15 cellular contexts compared by ENCODE assay signal in genomic region chr2:85905187-85905666, GRCh38. TPM values are rescaled to one million over a fixed set of nuclear protein-coding genes. Genes with fewer than 3 reads are reported as not detected.
DNase-seq lines count a peak whose midpoint lies in the region; ATAC-seq, FAIRE-seq and TF ChIP-seq lines count a peak whose summit lies in the region.
"Had no signal": no experiment of that assay in that cellular context is flagged by ENCODE, and none has a peak within 500 bp of the region (broad histone marks: within the 10 kb centered on the region; RNA-seq: fewer than 3 reads in every experiment).

No MANE protein-coding gene starts in this region.

- no peaks in the 10 kb centered on the region for H3K36me3 ChIP-seq in body of pancreas (replicated peaks in 1 of 2; ENCODE audit: insufficient read depth in 1 of 2, low read depth in 2 of 2)
- no peaks in the 10 kb centered on the region for H3K36me3 ChIP-seq in left ventricle myocardium inferior
- no peaks in the 10 kb centered on the region for H3K36me3 ChIP-seq in psoas muscle (ENCODE audit: insufficient read depth in 1 of 2, low read depth in 1 of 2)
- H3K36me3 ChIP-seq: SJCRH30 had no signal

- H3K4me1 ChIP-seq in A549 (peaks cover 27% of the 10 kb centered on the region), body of pancreas (peaks cover 10% of the 10 kb centered on the region), left ventricle myocardium inferior (peaks cover 10% of the 10 kb centered on the region), psoas muscle (peaks cover 7% of the 10 kb centered on the region)
- H3K4me1 ChIP-seq: SJCRH30 had no signal

- H3K27ac ChIP-seq in A549 = peak overlapping the region; percentile 37 to 67; a peak in 5 of 6 replicates
- peak overlapping the region in 1 of 4 donors; percentile 1 for H3K27ac ChIP-seq in body of pancreas
- peak overlapping the region; percentile 68 for H3K27ac ChIP-seq in left ventricle myocardium inferior (replicated peaks)
- H3K27ac ChIP-seq in psoas muscle = no peak overlapping the region
- H3K27ac ChIP-seq: SJCRH30 had no signal

- peaks cover 58% of the 10 kb centered on the region for H3K27me3 Mint-ChIP-seq in Calu3 (ENCODE audit: unreplicated experiment)

- H3K4me1 Mint-ChIP-seq in Calu3 (ENCODE audit: low read depth, unreplicated experiment) = no peaks in the 10 kb centered on the region

- H3K4me3 ChIP-seq in A549 (no peak overlapping the region), body of pancreas (no peak overlapping the region), left ventricle myocardium inferior (no peak overlapping the region), psoas muscle (no peak overlapping the region)
- H3K4me3 ChIP-seq: lung, SJCRH30 had no signal

- CTCF ChIA-PET in A549 (lab: Yijun Ruan, JAX) = interaction anchor here (1.0 to 7.3 kb wide), 3 partner anchors 10 to 15 kb away, joined by 3 to 75 read pairs (median 3); partner anchors contain the start of gene ST3GAL5
- CTCF ChIA-PET in Calu3 (lab: Charles Lee) = no interaction called here

- H3K4me2 ChIP-seq in A549 = peak overlapping the region; percentile 15; the same call in 1 of the 3 replicates

- H3K9me3 Mint-ChIP-seq in Calu3 (ENCODE audit: low read depth, unreplicated experiment) = no peaks in the 10 kb centered on the region

- no peak for TF ChIP-seq POLR2A in A549 (IDR thresholded peaks at IDR 0.05; ENCODE audit: low read length)
- no peak for TF ChIP-seq POLR2A in body of pancreas (IDR thresholded peaks at IDR 0.05)

- POLR2A ChIA-PET in A549 (lab: Yijun Ruan, JAX) = no interaction called here

- TF ChIP-seq CTCF in A549 (IDR thresholded peaks at IDR 0.05) (no peak), body of pancreas (IDR thresholded peaks at IDR 0.05) (no peak), left ventricle myocardium inferior (IDR thresholded peaks at IDR 0.05; ENCODE audit: borderline replicate concordance) (no peak), psoas muscle (IDR thresholded peaks at IDR 0.05) (no peak), Calu3 (IDR thresholded peaks at IDR 0.05; ENCODE audit: unreplicated experiment) (no peak)

- intact Hi-C loops in body of pancreas (cut with DNase I) (no loop called here), left ventricle myocardium inferior (cut with micrococcal nuclease) (no loop called here), psoas muscle (cut with DNase I) (no loop called here), Calu3 (cut with micrococcal nuclease; ENCODE audit: unreplicated experiment) (no loop called here)

- H3K9me3 ChIP-seq in A549 = no peaks in the 10 kb centered on the region
- no peaks in the 10 kb centered on the region for H3K9me3 ChIP-seq in body of pancreas
- no peaks in the 10 kb centered on the region for H3K9me3 ChIP-seq in left ventricle myocardium inferior (replicated peaks)
- no peaks in the 10 kb centered on the region for H3K9me3 ChIP-seq in psoas muscle
- H3K9me3 ChIP-seq: SJCRH30 had no signal

- no peak for TF ChIP-seq EP300 in A549 (IDR thresholded peaks at IDR 0.05)

- 74% methylated on average over 4 of the region's 4 CpGs for WGBS in A549 (ENCODE audit: missing lambda C conversion rate)
- 61 to 67% methylated on average over 4 of the region's 4 CpGs for WGBS in body of pancreas, 2 donors
- WGBS in psoas muscle, 3 donors = 35 to 48% (median 40%) methylated on average over 4 of the region's 4 CpGs

- ATAC-seq in A549 (no peak), body of pancreas (peak; percentile 52), psoas muscle (peak in 3 of 4 donors; percentile 50 to 78 (median 53)), GM21786 (IDR thresholded peaks at IDR 0.05; ENCODE audit: unreplicated experiment) (no peak)
- ATAC-seq: HCT116 had no signal

- H3K4me3 Mint-ChIP-seq in Calu3 (ENCODE audit: low read depth, unreplicated experiment) = no peak overlapping the region

- no peak for FAIRE-seq in A549 (lab: Jason Lieb, UNC)
- FAIRE-seq: frontal cortex had no signal

- DNase-seq in A549 (ENCODE audit: low read depth in 1 of 2, low spot score in 1 of 2) (no peak), body of pancreas (peak in 1 of 4 donors; percentile 22), left ventricle myocardium inferior (no peak), psoas muscle (no peak), NCI-H748 treated with DMSO at 0.1 percent for 48 hours (lab: John Stamatoyannopoulos, UW) (no peak), NCI-H345 treated with DMSO at 0.1 percent for 48 hours (lab: John Stamatoyannopoulos, UW; ENCODE audit: unreplicated experiment) (no peak), Calu3 (no peak)
- DNase-seq: activated T-cell treated with anti-CD3 and anti-CD28 coated beads, Interleukin-2, amount 50 U/mL, for 48 hours; DMS53; NCI-H82; SJCRH30 had no signal

- no peaks in the 10 kb centered on the region for H3K27me3 ChIP-seq in body of pancreas
- peaks cover 36% of the 10 kb centered on the region for H3K27me3 ChIP-seq in left ventricle myocardium inferior (ENCODE audit: low read depth)
- H3K27me3 ChIP-seq in psoas muscle (ENCODE audit: insufficient read depth in 3 of 3, low read length in 2 of 3) = no peaks in the 10 kb centered on the region
- H3K27me3 ChIP-seq: SJCRH30 had no signal

- no peak overlapping the region for H3K27ac Mint-ChIP-seq in Calu3 (ENCODE audit: unreplicated experiment)

- no TSS peak for BruUV-seq in Calu3 (replicated peaks; lab: Mats Ljungman, UMichigan)

- H3K36me3 Mint-ChIP-seq in Calu3 (ENCODE audit: insufficient read depth, unreplicated experiment) = no peaks in the 10 kb centered on the region

- TF ChIP-seq RAD21 in A549 (conservative IDR thresholded peaks at IDR 0.05 in 1 of 2, IDR thresholded peaks at IDR 0.05 in 1 of 2) = no peak

TF ChIP-seq in A549, 52 proteins besides CTCF, POLR2A, EP300 and RAD21:
- TF ChIP-seq CEBPB (IDR thresholded peaks at IDR 0.05) (peak in 1 of 2 experiments; percentile 40; a peak in 2 of 4 replicates), NPAS2 (CRISPR knock-in tag; IDR thresholded peaks at IDR 0.05; ENCODE audit: borderline replicate concordance) (no peak), ZFP36 (IDR thresholded peaks at IDR 0.05; ENCODE audit: borderline replicate concordance, partially characterized antibody) (no peak)

RNA-seq across cellular contexts. Expression of gene ST3GAL5, which starts 16.4 kb away (rescaled TPM):
- 115 and 119 TPM in 2 replicates for polyA plus RNA-seq in A549 (2011; rRNA removed)
- polyA plus RNA-seq in A549 (2012; cell fraction: cytosol; rRNA removed) = 48.7 and 50.3 TPM in 2 replicates
- polyA plus RNA-seq in A549 (2012; cell fraction: nucleus; rRNA removed) = 37.9 and 52.9 TPM in 2 replicates
- polyA plus RNA-seq in A549 (2017; fragmentation: RNase III; extraction: RNeasy Plus Mini Kit Qiagen cat#74134 plus additional on column Dnase treatment) = 34.1 to 36.9 TPM (median 35.9 TPM) in 3 replicates
- polyA minus RNA-seq in A549 (2011; rRNA and poly(A)+ RNA removed) = 59.3 and 67.7 TPM in 2 replicates
- total RNA-seq in body of pancreas = 10 to 100 TPM in 1 of 2 donors, 1 to 10 TPM in 1; 8.6 to 18.8 TPM
- 4.2 TPM for total RNA-seq in left ventricle myocardium inferior
- 10 to 100 TPM in 3 of 4 donors, 1 to 10 TPM in 1; 7.9 to 19.5 (median 12.4) TPM for total RNA-seq in psoas muscle
- 10 to 100 TPM; 14.6 to 35.6 (median 15.3) TPM for polyA plus RNA-seq in psoas muscle
- total RNA-seq in Calu3 (2022) = 3.5 and 3.8 TPM in 2 replicates

Comparison
In these comparisons a context has a peak if more than half of its experiments do, and no peak if none do; other contexts are left out.
1. ATAC-seq: peak in body of pancreas (single experiment) and psoas muscle (3 of 4); none in A549 (0 of 2) and GM21786 (single experiment).